ENCODE assay signal across 1 cellular context in genomic region chr16:73015612-73016487, GRCh38.
A peak's percentile ranks its signal among the peaks of the same experiment; 100 is the strongest.
TF ChIP-seq lines count a peak whose summit lies in the region.

No MANE protein-coding gene starts in this region.

TF ChIP-seq in HepG2, 621 proteins besides CTCF, POLR2A, EP300 and RAD21 (continued from another document and continues in another):
- TF ChIP-seq ZGPAT (CRISPR knock-in tag; IDR thresholded peaks at IDR 0.05), result peak; percentile 50; the same call in 1 of the 2 replicates
- no peak for TF ChIP-seq TAF15 (IDR thresholded peaks at IDR 0.05; ENCODE audit: low read depth, low read length, poor library complexity, severe bottlenecking)
- TF ChIP-seq HIC2 (CRISPR knock-in tag; IDR thresholded peaks at IDR 0.05; ENCODE audit: low read depth), result peak; percentile 68; the same call in 1 of the 2 replicates
- no peak for TF ChIP-seq NFE2 (CRISPR knock-in tag; IDR thresholded peaks at IDR 0.05)
- TF ChIP-seq SAP130 (CRISPR knock-in tag; IDR thresholded peaks at IDR 0.05; ENCODE audit: low read depth), result peak; percentile 62; the same call in 1 of the 2 replicates
- no peak for TF ChIP-seq ZBTB39 (CRISPR knock-in tag; IDR thresholded peaks at IDR 0.05)
- peak; percentile 84; the same call in 1 of the 2 replicates for TF ChIP-seq MTA1 (CRISPR knock-in tag; IDR thresholded peaks at IDR 0.05; ENCODE audit: borderline replicate concordance)
- TF ChIP-seq CHD4 (IDR thresholded peaks at IDR 0.05; ENCODE audit: borderline replicate concordance, low read length), result peak; percentile 48; the same call in 1 of the 2 replicates
- TF ChIP-seq JUNB (CRISPR knock-in tag; IDR thresholded peaks at IDR 0.05; ENCODE audit: borderline replicate concordance), result peak; percentile 50; the same call in 1 of the 2 replicates
- 0 out of 2 replicates have a peak, but pooled peaks have one; percentile 14 for TF ChIP-seq MAZ (IDR thresholded peaks at IDR 0.05; ENCODE audit: borderline replicate concordance, low read depth, low read length)
- no peak for TF ChIP-seq MAZ (CRISPR knock-in tag; IDR thresholded peaks at IDR 0.05; ENCODE audit: low read depth)
- 0 out of 2 replicates have a peak, but pooled peaks have one; percentile 12 for TF ChIP-seq ELF1 (CRISPR knock-in tag; IDR thresholded peaks at IDR 0.05)
- peak; percentile 22; the same call in 1 of the 2 replicates for TF ChIP-seq ZNF563 (CRISPR knock-in tag; IDR thresholded peaks at IDR 0.05)
- no peak for TF ChIP-seq FOXP1 (IDR thresholded peaks at IDR 0.05)
- TF ChIP-seq FOXP1 (CRISPR knock-in tag; IDR thresholded peaks at IDR 0.05), result peak; percentile 60
- peak; percentile 93; the same call in 1 of the 2 replicates for TF ChIP-seq CBX5 (CRISPR knock-in tag; IDR thresholded peaks at IDR 0.05; ENCODE audit: borderline replicate concordance)
- 0 out of 2 replicates have a peak, but pooled peaks have one; percentile 18 for TF ChIP-seq SIX1 (CRISPR knock-in tag; IDR thresholded peaks at IDR 0.05; ENCODE audit: borderline replicate concordance)
- no peak for TF ChIP-seq RORA (CRISPR knock-in tag; IDR thresholded peaks at IDR 0.05)
- 0 out of 2 replicates have a peak, but pooled peaks have one; percentile 49 for TF ChIP-seq ZNF512 (CRISPR knock-in tag; IDR thresholded peaks at IDR 0.05)
- TF ChIP-seq POGK (CRISPR knock-in tag; conservative IDR thresholded peaks at IDR 0.05), result 0 out of 2 replicates have a peak, but pooled peaks have one; percentile 54
- TF ChIP-seq RFX5 (IDR thresholded peaks at IDR 0.05; ENCODE audit: low read depth, low read length), result no peak
- TF ChIP-seq HMG20A (CRISPR knock-in tag; IDR thresholded peaks at IDR 0.05; ENCODE audit: borderline replicate concordance), result peak; percentile 63
- TF ChIP-seq ZNF331 (CRISPR knock-in tag; IDR thresholded peaks at IDR 0.05), result peak; percentile 64; the same call in 1 of the 2 replicates
- peak; percentile 69; the same call in 1 of the 2 replicates for TF ChIP-seq FOXJ3 (CRISPR knock-in tag; IDR thresholded peaks at IDR 0.05; ENCODE audit: borderline replicate concordance)
- TF ChIP-seq MZF1 (CRISPR knock-in tag; IDR thresholded peaks at IDR 0.05; ENCODE audit: borderline replicate concordance), result no peak
- TF ChIP-seq ZNF230 (CRISPR knock-in tag; IDR thresholded peaks at IDR 0.05), result peak; percentile 71; the same call in 1 of the 2 replicates
- peak; percentile 79; the same call in 1 of the 2 replicates for TF ChIP-seq NCOR1 (IDR thresholded peaks at IDR 0.05; ENCODE audit: borderline replicate concordance, low read length)
- TF ChIP-seq MIXL1 (CRISPR knock-in tag; IDR thresholded peaks at IDR 0.05), result peak; percentile 81
- TF ChIP-seq ERF (CRISPR knock-in tag; IDR thresholded peaks at IDR 0.05), result no peak
- peak; percentile 73; the same call in 1 of the 2 replicates for TF ChIP-seq ZSCAN29 (CRISPR knock-in tag; conservative IDR thresholded peaks at IDR 0.05)
- peak; percentile 35; the same call in 1 of the 2 replicates for TF ChIP-seq PITX1 (CRISPR knock-in tag; IDR thresholded peaks at IDR 0.05)
- no peak for TF ChIP-seq NBN (conservative IDR thresholded peaks at IDR 0.05)
- TF ChIP-seq NFIB (CRISPR knock-in tag; IDR thresholded peaks at IDR 0.05; ENCODE audit: borderline replicate concordance), result no peak
- peak; percentile 38; the same call in 1 of the 2 replicates for TF ChIP-seq NFKBIZ (CRISPR knock-in tag; IDR thresholded peaks at IDR 0.05)
- no peak for TF ChIP-seq ZNF891 (CRISPR knock-in tag; IDR thresholded peaks at IDR 0.05)
- no peak for TF ChIP-seq ZBTB8A (CRISPR knock-in tag; IDR thresholded peaks at IDR 0.05; ENCODE audit: borderline replicate concordance, low read depth)
- TF ChIP-seq, protein P1, sequence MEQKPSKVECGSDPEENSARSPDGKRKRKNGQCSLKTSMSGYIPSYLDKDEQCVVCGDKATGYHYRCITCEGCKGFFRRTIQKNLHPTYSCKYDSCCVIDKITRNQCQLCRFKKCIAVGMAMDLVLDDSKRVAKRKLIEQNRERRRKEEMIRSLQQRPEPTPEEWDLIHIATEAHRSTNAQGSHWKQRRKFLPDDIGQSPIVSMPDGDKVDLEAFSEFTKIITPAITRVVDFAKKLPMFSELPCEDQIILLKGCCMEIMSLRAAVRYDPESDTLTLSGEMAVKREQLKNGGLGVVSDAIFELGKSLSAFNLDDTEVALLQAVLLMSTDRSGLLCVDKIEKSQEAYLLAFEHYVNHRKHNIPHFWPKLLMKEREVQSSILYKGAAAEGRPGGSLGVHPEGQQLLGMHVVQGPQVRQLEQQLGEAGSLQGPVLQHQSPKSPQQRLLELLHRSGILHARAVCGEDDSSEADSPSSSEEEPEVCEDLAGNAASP (CRISPR knock-in tag; IDR thresholded peaks at IDR 0.05; ENCODE audit: borderline replicate concordance), result no peak; the same call in 1 of the 2 replicates
- 0 out of 2 replicates have a peak, but pooled peaks have one; percentile 24 for TF ChIP-seq ZBTB7B (CRISPR knock-in tag; IDR thresholded peaks at IDR 0.05)
- TF ChIP-seq TOPORS (CRISPR knock-in tag; IDR thresholded peaks at IDR 0.05), result no peak
- peak; percentile 16; the same call in 1 of the 2 replicates for TF ChIP-seq ZBTB25 (CRISPR knock-in tag; IDR thresholded peaks at IDR 0.05)
- TF ChIP-seq TRIM24 (CRISPR knock-in tag; IDR thresholded peaks at IDR 0.05), result no peak
- TF ChIP-seq ZNF543 (CRISPR knock-in tag; IDR thresholded peaks at IDR 0.05), result peak; percentile 49; the same call in 1 of the 2 replicates
- TF ChIP-seq ZNF235 (CRISPR knock-in tag; IDR thresholded peaks at IDR 0.05; ENCODE audit: borderline replicate concordance), result no peak
- peak; percentile 93; the same call in 1 of the 2 replicates for TF ChIP-seq AHR (CRISPR knock-in tag; IDR thresholded peaks at IDR 0.05)
- TF ChIP-seq ZNF580 (CRISPR knock-in tag; IDR thresholded peaks at IDR 0.05; ENCODE audit: borderline replicate concordance, low read depth), result 0 out of 2 replicates have a peak, but pooled peaks have one; percentile 23
- 0 out of 2 replicates have a peak, but pooled peaks have one; percentile 43 for TF ChIP-seq ZNF737 (CRISPR knock-in tag; IDR thresholded peaks at IDR 0.05; ENCODE audit: borderline replicate concordance)
- no peak for TF ChIP-seq ZNF10 (CRISPR knock-in tag; IDR thresholded peaks at IDR 0.05; ENCODE audit: borderline replicate concordance, low read depth)
- TF ChIP-seq ZNF615 (CRISPR knock-in tag; IDR thresholded peaks at IDR 0.05; ENCODE audit: borderline replicate concordance), result no peak
- TF ChIP-seq ZFY (CRISPR knock-in tag; IDR thresholded peaks at IDR 0.05), result peak; percentile 55
- TF ChIP-seq CREB1 (IDR thresholded peaks at IDR 0.05), result no peak
- TF ChIP-seq CREB1 (CRISPR knock-in tag; IDR thresholded peaks at IDR 0.05), result peak; percentile 61
- peak; percentile 44 for TF ChIP-seq TEAD3 (CRISPR knock-in tag; optimal IDR thresholded peaks at IDR 0.05; ENCODE audit: borderline replicate concordance)
- TF ChIP-seq SIN3A (IDR thresholded peaks at IDR 0.05; ENCODE audit: borderline replicate concordance, low read depth, low read length), result peak; percentile 66; the same call in 1 of the 2 replicates
- TF ChIP-seq ZNF264 (CRISPR knock-in tag; IDR thresholded peaks at IDR 0.05), result no peak
- TF ChIP-seq BCL6 (CRISPR knock-in tag; IDR thresholded peaks at IDR 0.05), result peak; percentile 98
- peak; percentile 77; the same call in 1 of the 2 replicates for TF ChIP-seq ZNF788 (CRISPR knock-in tag; IDR thresholded peaks at IDR 0.05; ENCODE audit: borderline replicate concordance)
- TF ChIP-seq, protein P2, sequence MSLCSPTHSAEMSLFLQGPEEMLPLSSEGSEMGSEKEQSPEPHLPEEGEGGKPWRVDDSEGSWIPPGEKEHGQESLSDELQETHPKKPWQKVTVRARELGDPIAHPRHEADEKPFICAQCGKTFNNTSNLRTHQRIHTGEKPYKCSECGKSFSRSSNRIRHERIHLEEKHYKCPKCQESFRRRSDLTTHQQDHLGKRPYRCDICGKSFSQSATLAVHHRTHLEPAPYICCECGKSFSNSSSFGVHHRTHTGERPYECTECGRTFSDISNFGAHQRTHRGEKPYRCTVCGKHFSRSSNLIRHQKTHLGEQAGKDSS (CRISPR knock-in tag; IDR thresholded peaks at IDR 0.05; ENCODE audit: borderline replicate concordance, low read depth), result peak; percentile 74; the same call in 1 of the 2 replicates
- TF ChIP-seq HOXA3 (CRISPR knock-in tag; IDR thresholded peaks at IDR 0.05), result peak; percentile 27; the same call in 1 of the 2 replicates
- TF ChIP-seq YEATS2 (CRISPR knock-in tag; IDR thresholded peaks at IDR 0.05; ENCODE audit: borderline replicate concordance), result 0 out of 2 replicates have a peak, but pooled peaks have one; percentile 17
- TF ChIP-seq HIVEP1 (CRISPR knock-in tag; IDR thresholded peaks at IDR 0.05), result peak; percentile 66; the same call in 1 of the 2 replicates
